In genomic region chr7:105177026-105177425, GRCh38 we compare ENCODE assay signal across 37 cellular contexts.
"Had no signal": no experiment of that assay in that cellular context is flagged by ENCODE, and none has a peak within 500 bp of the region (broad histone marks: within the 10 kb centered on the region; RNA-seq: fewer than 3 reads in every experiment).

No MANE protein-coding gene starts in this region.

- H3K27me3 ChIP-seq: adrenal gland, body of pancreas, brain microvascular endothelial cell, breast epithelium had no signal

- H3K27ac Mint-ChIP-seq: activated B cell treated with CpG ODN at 0.5 μM for 24 hours; activated CD4-positive, alpha-beta memory T cell treated with anti-CD3 and anti-CD28 coated beads for 36 hours; activated CD4-positive, alpha-beta T cell treated with anti-CD3 and anti-CD28 coated beads, Interleukin-2, amount 10 ng/mL, durations not matched to agents 24 days and 14 days; activated CD8-positive, alpha-beta T cell treated with anti-CD3 and anti-CD28 coated beads for 36 hours; activated naive CD4-positive, alpha-beta T cell treated with anti-CD3 and anti-CD28 coated beads for 36 hours; activated naive CD4-positive, alpha-beta T cell treated with anti-CD3 and anti-CD28 coated beads, Interleukin-2, amount 50 U/mL, for 72 hours; activated naive CD8-positive, alpha-beta T cell treated with anti-CD3 and anti-CD28 coated beads for 36 hours; activated T-helper 1 cell treated with anti-CD3 and anti-CD28 coated beads, Interleukin-12 subunit alpha, Interleukin-12 subunit beta, Interleukin-2, Interleukin-4 antibody, amounts not matched to agents 30 ng/mL and 10 ng/mL and 1 ng/mL, durations not matched to agents 14 hours and 24 hours and 36 hours; activated T-helper 17 cell treated with anti-CD3 and anti-CD28 coated beads, Interleukin-2, amount 50 U/mL, for 72 hours; T-helper 1 cell treated with Interleukin-12 subunit alpha and Interleukin-12 subunit beta and Interleukin-4 antibody, amounts not matched to agents 30 μg/mL and 1 μg/mL, for 36 hours; T-helper 2 cell treated with Interferon-gamma antibody and Interleukin-4, amounts not matched to agents 5 μg/mL and 100 μg/mL, for 36 hours had no signal

- ATAC-seq: activated CD8-positive, alpha-beta T cell treated with anti-CD3 and anti-CD28 coated beads for 36 hours; activated naive CD4-positive, alpha-beta T cell treated with anti-CD3 and anti-CD28 coated beads, Interleukin-2, amount 50 U/mL, for 72 hours; activated T-cell treated with anti-CD3 and anti-CD28 coated beads, Interleukin-2, amount 50 U/mL, for 4 hours; activated T-cell treated with anti-CD3 and anti-CD28 coated beads, Interleukin-2, amount 50 U/mL, for 72 hours; activated T-helper 17 cell treated with anti-CD3 and anti-CD28 coated beads, Interleukin-2, amount 50 U/mL, for 72 hours; body of pancreas had no signal

- FAIRE-seq: astrocyte, TTC549 had no signal

- H3K4me3 ChIP-seq: adrenal gland, body of pancreas, breast epithelium had no signal

- H3K36me3 ChIP-seq: adrenal gland, brain microvascular endothelial cell, breast epithelium had no signal

- H3K27me3 Mint-ChIP-seq: activated B cell treated with CpG ODN at 0.5 μM for 24 hours; activated CD4-positive, alpha-beta memory T cell treated with anti-CD3 and anti-CD28 coated beads for 36 hours; activated CD4-positive, alpha-beta T cell treated with anti-CD3 and anti-CD28 coated beads, Interleukin-2, amount 10 ng/mL, durations not matched to agents 24 days and 14 days; activated CD8-positive, alpha-beta T cell treated with anti-CD3 and anti-CD28 coated beads for 36 hours; activated naive CD8-positive, alpha-beta T cell treated with anti-CD3 and anti-CD28 coated beads for 36 hours; activated T-helper 17 cell treated with anti-CD3 and anti-CD28 coated beads, Interleukin-2, amount 50 U/mL, for 72 hours had no signal

- H3K27ac ChIP-seq: adrenal gland, body of pancreas, brain microvascular endothelial cell, breast epithelium, VCaP had no signal

- DNase-seq: activated B cell treated with CpG ODN at 0.5 μM for 24 hours; activated CD4-positive, alpha-beta memory T cell treated with anti-CD3 and anti-CD28 coated beads for 36 hours; activated CD4-positive, alpha-beta T cell treated with anti-CD3 and anti-CD28 coated beads for 4 hours; activated CD4-positive, alpha-beta T cell treated with anti-CD3 and anti-CD28 coated beads, Interleukin-2, amount 10 ng/mL, durations not matched to agents 24 days and 14 days; activated CD4-positive, alpha-beta T cell treated with anti-CD3 and anti-CD28 coated beads, Interleukin-2, amount 50 U/mL, for 1 hour; activated CD4-positive, alpha-beta T cell treated with anti-CD3 and anti-CD28 coated beads, Interleukin-2, amount 50 U/mL, for 4 hours; activated CD4-positive, CD25-positive, alpha-beta regulatory T cell treated with anti-CD3 and anti-CD28 coated beads, Interleukin-2, amount 50 U/mL, for 72 hours; activated CD8-positive, alpha-beta memory T cell treated with anti-CD3 and anti-CD28 coated beads, Interleukin-2, amount 50 U/mL, for 4 hours; activated CD8-positive, alpha-beta T cell treated with anti-CD3 and anti-CD28 coated beads for 36 hours; activated effector memory CD4-positive, alpha-beta T cell treated with anti-CD3 and anti-CD28 coated beads, Interleukin-2, amount 50 U/mL, for 16 hours; activated gamma-delta T cell treated with Interleukin-2 at 50 U/mL for 16 hours; activated naive CD4-positive, alpha-beta T cell; activated naive CD4-positive, alpha-beta T cell treated with anti-CD3 and anti-CD28 coated beads for 36 hours; activated naive CD4-positive, alpha-beta T cell treated with anti-CD3 and anti-CD28 coated beads, Interleukin-2, amount 50 U/mL, for 16 hours; activated naive CD8-positive, alpha-beta T cell treated with anti-CD3 and anti-CD28 coated beads for 36 hours; activated T-cell treated with anti-CD3 and anti-CD28 coated beads for 4 hours; activated T-cell treated with anti-CD3 and anti-CD28 coated beads, Interleukin-2, amount 50 U/mL, for 1 hour; activated T-cell treated with anti-CD3 and anti-CD28 coated beads, Interleukin-2, amount 50 U/mL, for 4 hours; activated T-cell treated with anti-CD3 and anti-CD28 coated beads, Interleukin-2, amount 50 U/mL, for 72 hours; adrenal gland; amniotic stem cell; aorta; body of pancreas; brain microvascular endothelial cell; central memory CD4-positive, alpha-beta T cell; T-helper 1 cell; T-helper 2 cell; T-helper 9 cell had no signal

- H3K4me3 Mint-ChIP-seq: activated B cell treated with CpG ODN at 0.5 μM for 24 hours; activated CD4-positive, alpha-beta memory T cell treated with anti-CD3 and anti-CD28 coated beads for 36 hours; activated CD4-positive, alpha-beta T cell treated with anti-CD3 and anti-CD28 coated beads, Interleukin-2, amount 10 ng/mL, durations not matched to agents 24 days and 14 days; activated CD8-positive, alpha-beta T cell treated with anti-CD3 and anti-CD28 coated beads for 36 hours; activated naive CD4-positive, alpha-beta T cell treated with anti-CD3 and anti-CD28 coated beads for 36 hours; activated naive CD8-positive, alpha-beta T cell treated with anti-CD3 and anti-CD28 coated beads for 36 hours; activated T-cell treated with anti-CD3 and anti-CD28 coated beads, Interleukin-2, amount 50 U/mL, for 4 hours; activated T-cell treated with anti-CD3 and anti-CD28 coated beads, Interleukin-2, amount 50 U/mL, for 72 hours; activated T-helper 1 cell treated with anti-CD3 and anti-CD28 coated beads, Interleukin-12 subunit alpha, Interleukin-12 subunit beta, Interleukin-2, Interleukin-4 antibody, amounts not matched to agents 30 ng/mL and 10 ng/mL and 1 ng/mL, durations not matched to agents 14 hours and 24 hours and 36 hours; activated T-helper 17 cell treated with anti-CD3 and anti-CD28 coated beads, Interleukin-2, amount 50 U/mL, for 72 hours; T-helper 1 cell treated with Interleukin-12 subunit alpha and Interleukin-12 subunit beta and Interleukin-4 antibody, amounts not matched to agents 30 μg/mL and 1 μg/mL, for 36 hours; T-helper 2 cell treated with Interferon-gamma antibody and Interleukin-4, amounts not matched to agents 5 μg/mL and 100 μg/mL, for 36 hours had no signal

- H3K4me1 ChIP-seq: breast epithelium had no signal

- H3K9me3 Mint-ChIP-seq: activated CD4-positive, alpha-beta T cell treated with anti-CD3 and anti-CD28 coated beads, Interleukin-2, amount 10 ng/mL, durations not matched to agents 24 days and 14 days; T-helper 1 cell treated with Interleukin-12 subunit alpha and Interleukin-12 subunit beta and Interleukin-4 antibody, amounts not matched to agents 30 μg/mL and 1 μg/mL, for 36 hours had no signal
